ENCODE assay signal across 2 cellular contexts in genomic region chr2:177427936-177428335, GRCh38.
TF ChIP-seq lines count a peak whose summit lies in the region.

No MANE protein-coding gene starts in this region.

TF ChIP-seq in IMR-90, 13 proteins besides CTCF, POLR2A, EP300 and RAD21:
- TF ChIP-seq CEBPB (IDR thresholded peaks at IDR 0.05; ENCODE audit: low read depth, low read length), result peak; percentile 68

TF ChIP-seq in H1, 55 proteins besides CTCF, POLR2A, EP300 and RAD21:
- peak; percentile 52; the same call in 1 of the 2 replicates for TF ChIP-seq CEBPB (IDR thresholded peaks at IDR 0.05; ENCODE audit: low read depth, low read length)
